Comparison of ENCODE assay signal across 24 cellular contexts in the genomic region with DNA sequence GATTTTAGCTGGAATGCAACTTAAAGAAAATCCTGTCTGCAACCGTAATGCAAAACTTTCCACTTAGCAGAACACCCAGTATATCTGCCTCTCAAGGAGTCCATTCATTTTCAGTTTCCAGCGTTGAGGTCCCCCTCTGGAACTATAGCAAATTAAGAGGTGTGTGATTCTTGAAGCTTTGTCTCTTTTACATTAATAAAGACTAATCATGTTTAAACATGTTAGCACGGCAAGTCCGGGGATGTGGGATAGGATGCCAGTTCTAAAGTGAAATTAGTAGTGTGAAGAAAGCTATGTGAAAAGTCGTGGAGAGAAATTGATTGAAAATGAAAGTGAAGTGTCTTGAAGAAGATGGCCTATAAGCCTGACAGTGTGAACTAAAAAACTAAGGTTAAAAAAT.
DNase-seq lines count a peak whose midpoint lies in the region; ATAC-seq and TF ChIP-seq lines count a peak whose summit lies in the region.
"Had no signal": no experiment of that assay in that cellular context is flagged by ENCODE, and none has a peak within 500 bp of the region (broad histone marks: within the 10 kb centered on the region; RNA-seq: fewer than 3 reads in every experiment).

No MANE protein-coding gene starts in this region.

- peak; percentile 52 for DNase-seq in RWPE1 (ENCODE audit: low spot score)
- DNase-seq in epithelial cell of esophagus (ENCODE audit: low read depth): peak; percentile 38
- DNase-seq in osteoblast (ENCODE audit: insufficient read length, low spot score, missing footprints): no peak
- no peak for DNase-seq in trophoblast cell
- no peak for DNase-seq in dermis blood vessel endothelial cell
- DNase-seq in stimulated activated CD8-positive, alpha-beta memory T cell treated with anti-CD3 and anti-CD28 coated beads, Interleukin-4, amount 100 ng/mL, for 48 hours: no peak
- DNase-seq: activated CD4-positive, alpha-beta T cell treated with anti-CD3 and anti-CD28 coated beads for 48 hours; activated naive CD4-positive, alpha-beta T cell treated with anti-CD3 and anti-CD28 coated beads for 36 hours; activated T-cell treated with anti-CD3 and anti-CD28 coated beads, Interleukin-2, amount 50 U/mL, for 48 hours; amygdala; C1 segment of cervical spinal cord; Calu3; head of caudate nucleus; Kasumi-1; NCI-H1092; NCI-H2081 treated with DMSO at 0.1 percent for 48 hours; NCI-H82; nucleus accumbens; stimulated activated CD4-positive, alpha-beta T cell treated with anti-CD3 and anti-CD28 coated beads, Interleukin-2, amount 100 ng/mL, for 48 hours; stimulated activated naive B cell treated with anti-CD40 and anti-IgM and Interleukin-4, amounts not matched to agents 10 μg/mL and 1 μg/mL and 100 μg/mL, for 72 hours; testis had no signal

- no peaks in the 10 kb centered on the region for H4K20me1 ChIP-seq in osteoblast (ENCODE audit: insufficient read depth, low read length)

- H4K8ac ChIP-seq in trophoblast cell (ENCODE audit: low read depth, low read length): no peak overlapping the region

- H2AK5ac ChIP-seq in trophoblast cell (ENCODE audit: low read length): no peak overlapping the region

- H3K9me3 ChIP-seq in HEK293 (ENCODE audit: control insufficient read depth, insufficient read depth, low read depth, low read length) (no peaks in the 10 kb centered on the region), osteoblast (ENCODE audit: low read depth, low read length) (no peaks in the 10 kb centered on the region), trophoblast cell (ENCODE audit: insufficient read depth, low read depth, low read length) (no peaks in the 10 kb centered on the region)
- H3K9me3 ChIP-seq: HAP-1, testis had no signal

- no peak overlapping the region for H3K4ac ChIP-seq in trophoblast cell (ENCODE audit: low read depth, low read length)

- H4K91ac ChIP-seq in trophoblast cell (ENCODE audit: low read depth, low read length): no peak overlapping the region

- no peak overlapping the region for H3K14ac ChIP-seq in trophoblast cell (ENCODE audit: low read length)

- H3K23ac ChIP-seq in trophoblast cell (ENCODE audit: low read length): no peak overlapping the region

- no peaks in the 10 kb centered on the region for H3K4me1 ChIP-seq in HEK293 (ENCODE audit: control insufficient read depth, insufficient read depth, low read length)
- H3K4me1 ChIP-seq in osteoblast (ENCODE audit: insufficient read depth, low read length): peaks cover 17% of the 10 kb centered on the region
- H3K4me1 ChIP-seq in trophoblast cell (ENCODE audit: control insufficient read depth in 1 of 2, insufficient read depth in 2 of 2, low read length in 2 of 2): no peaks in the 10 kb centered on the region
- H3K4me1 ChIP-seq: HAP-1 had no signal

- no peak overlapping the region for H3K9ac ChIP-seq in trophoblast cell (ENCODE audit: low read length)

- WGBS in trophoblast cell (ENCODE audit: extremely low coverage, insufficient coverage, insufficient read length): 100% methylated on average over 1 of the region's 5 CpGs

- H4K12ac ChIP-seq in trophoblast cell (ENCODE audit: low read depth, low read length): no peak overlapping the region

- no peak for TF ChIP-seq CTCF in HEK293 (tag by site-specific recombination; IDR thresholded peaks at IDR 0.05)
- TF ChIP-seq CTCF in RWPE1 (conservative IDR thresholded peaks at IDR 0.05; ENCODE audit: low read depth): no peak
- TF ChIP-seq CTCF in epithelial cell of esophagus (IDR thresholded peaks at IDR 0.05; ENCODE audit: insufficient read depth, low read depth, low read length, missing control alignments): no peak
- TF ChIP-seq CTCF in osteoblast (IDR thresholded peaks at IDR 0.05; ENCODE audit: extremely low read depth, low read depth, low read length): no peak

- H2AFZ ChIP-seq in osteoblast (ENCODE audit: low read length) (peak overlapping the region; percentile 70), trophoblast cell (ENCODE audit: insufficient read depth, low read length, poor library complexity) (no peak overlapping the region)

- CTCF ChIA-PET in HEK293 (lab: Yijun Ruan, JAX): interaction anchor here (0.6 to 0.7 kb wide), 2 partner anchors 83 to 313 kb away, joined by 3 to 5 read pairs; no protein-coding TSS in a partner anchor
- CTCF ChIA-PET in RWPE1 (lab: Yijun Ruan, JAX): interaction anchor here (0.6 to 1.3 kb wide), 2 partner anchors 36 to 570 kb away, joined by 3 read pairs; no protein-coding TSS in a partner anchor

- H2BK5ac ChIP-seq in trophoblast cell (ENCODE audit: low read depth, low read length, poor library complexity): no peak overlapping the region

- H2BK120ac ChIP-seq in trophoblast cell (ENCODE audit: insufficient read depth, low read length, poor library complexity): no peak overlapping the region

- H3K27me3 ChIP-seq in osteoblast (ENCODE audit: insufficient read depth, low read length) (no peaks in the 10 kb centered on the region), trophoblast cell (ENCODE audit: insufficient read depth, low read length) (no peaks in the 10 kb centered on the region)
- H3K27me3 ChIP-seq: testis had no signal

- H3K79me2 ChIP-seq in osteoblast (ENCODE audit: insufficient read depth, low read length) (no peaks in the 10 kb centered on the region), trophoblast cell (ENCODE audit: control insufficient read depth, insufficient read depth, low read length, poor library complexity) (no peaks in the 10 kb centered on the region)

- ATAC-seq in activated CD4-positive, CD25-positive, alpha-beta regulatory T cell treated with anti-CD3 and anti-CD28 coated beads, Interleukin-2, amount 50 U/mL, for 24 hours: no peak
- ATAC-seq: stimulated activated naive B cell treated with anti-CD40 and anti-IgM and Interleukin-4, amounts not matched to agents 10 μg/mL and 1 μg/mL and 100 μg/mL, for 72 hours had no signal

- H3K4me3 ChIP-seq in HEK293 (ENCODE audit: low read depth, low read length) (no peak overlapping the region), epithelial cell of esophagus (ENCODE audit: low read length) (no peak overlapping the region), osteoblast (ENCODE audit: insufficient read depth, low read length) (peak overlapping the region; percentile 48), trophoblast cell (ENCODE audit: low read depth, low read length) (no peak overlapping the region)
- H3K4me3 ChIP-seq: HAP-1, testis had no signal

- H3K4me2 ChIP-seq in osteoblast (ENCODE audit: insufficient read depth, low read length): peak overlapping the region; percentile 78
- H3K4me2 ChIP-seq in trophoblast cell (ENCODE audit: low read length): no peak overlapping the region

- H3K27ac ChIP-seq in HEK293 (ENCODE audit: extremely low read depth, low read depth, low read length): no peak overlapping the region
- H3K27ac ChIP-seq in RWPE1: no peak overlapping the region
- peak overlapping the region; percentile 27 for H3K27ac ChIP-seq in osteoblast (ENCODE audit: low read depth, low read length)
- H3K27ac ChIP-seq in trophoblast cell (ENCODE audit: low read depth, low read length): no peak overlapping the region
- H3K27ac ChIP-seq: testis had no signal

- no peak overlapping the region for H3K18ac ChIP-seq in trophoblast cell (ENCODE audit: low read length)

- H3K79me1 ChIP-seq in trophoblast cell (ENCODE audit: low read length): no peaks in the 10 kb centered on the region

- no peaks in the 10 kb centered on the region for H3K36me3 ChIP-seq in HEK293 (ENCODE audit: control insufficient read depth in 2 of 2, insufficient read depth in 1 of 2, low read length in 2 of 2)
- H3K36me3 ChIP-seq in osteoblast (ENCODE audit: insufficient read depth, low read length): no peaks in the 10 kb centered on the region
- no peaks in the 10 kb centered on the region for H3K36me3 ChIP-seq in trophoblast cell (ENCODE audit: control insufficient read depth in 1 of 2, insufficient read depth in 2 of 2, low read length in 2 of 2)
- H3K36me3 ChIP-seq: HAP-1 had no signal

- no peak overlapping the region for H2BK12ac ChIP-seq in trophoblast cell (ENCODE audit: low read length)

- POLR2A ChIA-PET in HEK293 (lab: Yijun Ruan, JAX) (no interaction called here), RWPE1 (lab: Yijun Ruan, JAX; ENCODE audit: low non-redundant PET) (no interaction called here)

TF ChIP-seq in HEK293, 187 proteins besides CTCF, POLR2A, EP300 and RAD21:
- TF ChIP-seq ZNF354C (tag by site-specific recombination; IDR thresholded peaks at IDR 0.05; ENCODE audit: borderline replicate concordance, low read depth) (no peak), PRDM1 (tag by site-specific recombination; IDR thresholded peaks at IDR 0.05) (peak; percentile 66; the same call in 1 of the 2 replicates), ZNF155 (tag by site-specific recombination; IDR thresholded peaks at IDR 0.05) (no peak)

Comparison
In these comparisons a context has a peak if more than half of its experiments do, and no peak if none do; other contexts are left out.
1. DNase-seq: peak in RWPE1 (single experiment) and epithelial cell of esophagus (single experiment); none in osteoblast (single experiment), trophoblast cell (0 of 2), dermis blood vessel endothelial cell (single experiment) and stimulated activated CD8-positive, alpha-beta memory T cell treated with anti-CD3 and anti-CD28 coated beads, Interleukin-4, amount 100 ng/mL, for 48 hours (single experiment).